18 cellular contexts compared by ENCODE assay signal in genomic region chr4:51894246-51894645, GRCh38. TPM values are rescaled to one million over a fixed set of nuclear protein-coding genes. Genes with fewer than 3 reads are reported as not detected.
DNase-seq lines count a peak whose midpoint lies in the region; ATAC-seq and TF ChIP-seq lines count a peak whose summit lies in the region.
"Had no signal": no experiment of that assay in that cellular context is flagged by ENCODE, and none has a peak within 500 bp of the region (broad histone marks: within the 10 kb centered on the region; RNA-seq: fewer than 3 reads in every experiment).

No MANE protein-coding gene starts in this region.

- H4K91ac ChIP-seq in IMR-90 (ENCODE audit: insufficient read depth, low read depth, low read length), result no peak overlapping the region

- CTCF ChIA-PET in CD8-positive, alpha-beta T cell (lab: Charles Lee), result no interaction called here
- CTCF ChIA-PET in IMR-90 (lab: Yijun Ruan, JAX), result no interaction called here

- TF ChIP-seq RAD21 in IMR-90 (IDR thresholded peaks at IDR 0.05; ENCODE audit: low read length), result no peak

- no peak overlapping the region for H2BK5ac ChIP-seq in IMR-90 (ENCODE audit: low read depth, low read length, poor library complexity, severe bottlenecking)

- H2BK15ac ChIP-seq in IMR-90 (ENCODE audit: low read depth, low read length), result no peak overlapping the region

- H3K23ac ChIP-seq in IMR-90 (ENCODE audit: low read depth, low read length), result no peak overlapping the region

- H3K4me1 ChIP-seq in CD8-positive, alpha-beta T cell (ENCODE audit: insufficient read depth, low read length), result no peaks in the 10 kb centered on the region
- H3K4me1 ChIP-seq in IMR-90 (ENCODE audit: control insufficient read depth, insufficient read depth, low read length), result peaks cover 4% of the 10 kb centered on the region; the same call in 1 of the 2 replicates

- no peaks in the 10 kb centered on the region for H4K20me1 ChIP-seq in IMR-90 (ENCODE audit: insufficient read depth, low read length)

- H3K4me1 Mint-ChIP-seq in CD8-positive, alpha-beta T cell (ENCODE audit: low read depth), result peaks cover 5% of the 10 kb centered on the region

- dilution Hi-C loops in IMR-90 (cut with HindIII; ENCODE audit: low sequenced_read_pairs, unreplicated experiment), result no loop called here

- no peak overlapping the region for H3K4ac ChIP-seq in IMR-90 (ENCODE audit: low read depth, low read length)

- H3K27me3 ChIP-seq in CD8-positive, alpha-beta T cell (ENCODE audit: insufficient read depth, low read length), result no peaks in the 10 kb centered on the region
- H3K27me3 ChIP-seq in IMR-90 (ENCODE audit: control insufficient read depth, insufficient read depth, low read length), result no peaks in the 10 kb centered on the region
- H3K27me3 ChIP-seq: ascending aorta, upper lobe of left lung had no signal

- ATAC-seq in CD8-positive, alpha-beta T cell, result no peak
- no peak; the same call in 1 of the 2 replicates for ATAC-seq in IMR-90 (ENCODE audit: low read depth)
- ATAC-seq: stimulated activated effector memory CD8-positive, alpha-beta T cell treated with anti-CD3 and anti-CD28 coated beads, Interleukin-12 subunit alpha, Interleukin-12 subunit beta, amount 100 ng/mL, for 72 hours had no signal

- H3K9me3 Mint-ChIP-seq in CD8-positive, alpha-beta T cell, result no peaks in the 10 kb centered on the region
- H3K9me3 Mint-ChIP-seq: activated CD4-positive, alpha-beta T cell treated with anti-CD3 and anti-CD28 coated beads, Interleukin-2, amount 10 ng/mL, durations not matched to agents 7 days and 5 days; stimulated activated effector memory CD8-positive, alpha-beta T cell treated with anti-CD3 and anti-CD28 coated beads, Interleukin-12 subunit alpha, Interleukin-12 subunit beta, amount 100 ng/mL, for 72 hours had no signal

- no peak overlapping the region for H3K4me3 ChIP-seq in CD8-positive, alpha-beta T cell (ENCODE audit: low read depth, low read length)
- no peak overlapping the region for H3K4me3 ChIP-seq in IMR-90 (ENCODE audit: insufficient read depth, low read depth, low read length)
- H3K4me3 ChIP-seq: ascending aorta, HAP-1, upper lobe of left lung had no signal

- peaks cover 4% of the 10 kb centered on the region in 2 experiments; a peak in 2 of 4 replicates for H3K79me1 ChIP-seq in IMR-90 (ENCODE audit: low read depth in 1 of 2, low read length in 2 of 2)

- H3K27me3 Mint-ChIP-seq in CD8-positive, alpha-beta T cell (ENCODE audit: low read depth), result no peaks in the 10 kb centered on the region
- H3K27me3 Mint-ChIP-seq: activated CD4-positive, alpha-beta T cell treated with anti-CD3 and anti-CD28 coated beads, Interleukin-2, amount 10 ng/mL, durations not matched to agents 7 days and 5 days had no signal

- H3K36me3 Mint-ChIP-seq in CD8-positive, alpha-beta T cell, result peaks cover 56% of the 10 kb centered on the region

- no peak overlapping the region for H3K14ac ChIP-seq in IMR-90 (replicated peaks; ENCODE audit: low read depth, low read length)

- no peak overlapping the region for H3K27ac ChIP-seq in CD8-positive, alpha-beta T cell (ENCODE audit: low read depth, low read length)
- no peak overlapping the region for H3K27ac ChIP-seq in IMR-90 (ENCODE audit: insufficient read depth, low read length)
- H3K27ac ChIP-seq: upper lobe of left lung had no signal

- in situ Hi-C loops in IMR-90 (cut with MboI; ENCODE audit: low sequenced_read_pairs), result loop anchor here (10.0 kb wide), 1 partner anchor 141 kb away; the partner anchor contains the start of gene SGCB

- no peak for TF ChIP-seq POLR2A in IMR-90 (IDR thresholded peaks at IDR 0.05; ENCODE audit: low read depth, low read length)

- POLR2A ChIA-PET in CD8-positive, alpha-beta T cell (lab: Charles Lee), result no interaction called here
- POLR2A ChIA-PET in IMR-90 (lab: Charles Lee; ENCODE audit: unreplicated experiment), result no interaction called here

- H2AK5ac ChIP-seq in IMR-90 (ENCODE audit: low read depth, low read length), result no peak overlapping the region

- peak overlapping the region; percentile 20 for H3K27ac Mint-ChIP-seq in CD8-positive, alpha-beta T cell
- H3K27ac Mint-ChIP-seq: activated CD4-positive, alpha-beta T cell treated with anti-CD3 and anti-CD28 coated beads, Interleukin-2, amount 10 ng/mL, durations not matched to agents 7 days and 5 days; stimulated activated effector memory CD8-positive, alpha-beta T cell treated with anti-CD3 and anti-CD28 coated beads, Interleukin-12 subunit alpha, Interleukin-12 subunit beta, amount 100 ng/mL, for 72 hours had no signal

- H2AFZ ChIP-seq in IMR-90 (replicated peaks; ENCODE audit: low read length, poor library complexity), result no peak overlapping the region

- no peak overlapping the region for H2BK20ac ChIP-seq in IMR-90 (ENCODE audit: low read depth, low read length)

- H4K5ac ChIP-seq in IMR-90 (ENCODE audit: low read depth, low read length), result no peak overlapping the region

- no peak overlapping the region for H3K56ac ChIP-seq in IMR-90 (ENCODE audit: extremely low read depth, insufficient read depth, low read length)

- DNase-seq in CD8-positive, alpha-beta T cell, result no peak
- peak; percentile 35 for DNase-seq in IMR-90
- peak; percentile 8 for DNase-seq in brain pericyte (ENCODE audit: low read depth, low spot score)
- peak; percentile 39 to 46 for DNase-seq in lung microvascular endothelial cell (ENCODE audit: low read depth in 2 of 2)
- DNase-seq in activated gamma-delta T cell (lab: John Stamatoyannopoulos, UW), result no peak
- DNase-seq in NCI-H748 (lab: John Stamatoyannopoulos, UW; ENCODE audit: unreplicated experiment), result no peak
- DNase-seq in activated CD4-positive, alpha-beta T cell treated with anti-CD3 and anti-CD28 coated beads, Interleukin-2, amount 50 U/mL, for 4 hours, result no peak
- no peak for DNase-seq in stimulated activated CD4-positive, alpha-beta T cell treated with anti-CD3 and anti-CD28 coated beads, Interleukin-1b, Interleukin-23, amount 100 ng/mL, for 48 hours
- DNase-seq: activated CD4-positive, alpha-beta T cell treated with anti-CD3 and anti-CD28 coated beads, Interleukin-2, amount 10 ng/mL, durations not matched to agents 7 days and 5 days; activated T-cell treated with anti-CD3 and anti-CD28 coated beads, Interleukin-2, amount 50 U/mL, for 48 hours; DMS53; foreskin melanocyte; NCI-H1417 treated with DMSO at 0.1 percent for 48 hours; NCI-H345; upper lobe of left lung had no signal

- no peak overlapping the region for H4K8ac ChIP-seq in IMR-90 (ENCODE audit: low read depth in 2 of 2, low read length in 2 of 2)

- H3K36me3 ChIP-seq in CD8-positive, alpha-beta T cell (ENCODE audit: insufficient read depth, low read length), result peaks cover 9% of the 10 kb centered on the region
- peaks cover 25% of the 10 kb centered on the region for H3K36me3 ChIP-seq in IMR-90 (ENCODE audit: control insufficient read depth, insufficient read depth, low read length)

- no peak overlapping the region for H3K9ac ChIP-seq in IMR-90 (ENCODE audit: low read depth, low read length)

- TF ChIP-seq CTCF in CD8-positive, alpha-beta T cell (IDR thresholded peaks at IDR 0.05), result no peak
- no peak for TF ChIP-seq CTCF in IMR-90 (conservative IDR thresholded peaks at IDR 0.05; ENCODE audit: low read depth, low read length)

- H3K18ac ChIP-seq in IMR-90 (ENCODE audit: low read depth, low read length), result no peak overlapping the region

- H2BK120ac ChIP-seq in IMR-90 (ENCODE audit: low read depth, low read length), result no peak overlapping the region

- peaks cover 3% of the 10 kb centered on the region; the same call in 1 of the 2 replicates for H3K9me1 ChIP-seq in IMR-90 (ENCODE audit: insufficient read depth, low read length)

- no peak overlapping the region for H2AK9ac ChIP-seq in IMR-90 (replicated peaks; ENCODE audit: low read depth, low read length, poor library complexity)

- H3K4me3 Mint-ChIP-seq in CD8-positive, alpha-beta T cell, result no peak overlapping the region
- H3K4me3 Mint-ChIP-seq: activated CD4-positive, alpha-beta T cell treated with anti-CD3 and anti-CD28 coated beads, Interleukin-2, amount 10 ng/mL, durations not matched to agents 7 days and 5 days; stimulated activated effector memory CD8-positive, alpha-beta T cell treated with anti-CD3 and anti-CD28 coated beads, Interleukin-12 subunit alpha, Interleukin-12 subunit beta, amount 100 ng/mL, for 72 hours had no signal

- H3K9me3 ChIP-seq in CD8-positive, alpha-beta T cell (ENCODE audit: low read length), result no peaks in the 10 kb centered on the region
- H3K9me3 ChIP-seq in IMR-90 (ENCODE audit: control insufficient read depth, insufficient read depth, low read length), result no peaks in the 10 kb centered on the region
- H3K9me3 ChIP-seq: ascending aorta, HAP-1, upper lobe of left lung had no signal

- intact Hi-C loops in CD8-positive, alpha-beta T cell (cut with DNase I, micrococcal nuclease), result loop anchor here in 1 of 2 experiments (5.0 kb wide), 1 partner anchor 133 kb away; no protein-coding TSS in a partner anchor
- intact Hi-C loops in IMR-90 (cut with micrococcal nuclease), result loop anchor here (1.0 to 2.0 kb wide), 2 partner anchors 133 to 278 kb away; no protein-coding TSS in a partner anchor

- BruUV-seq in IMR-90 (replicated peaks; lab: Mats Ljungman, UMichigan), result no TSS peak

- H3K4me2 ChIP-seq in IMR-90 (ENCODE audit: low read depth, low read length), result no peak overlapping the region

TF ChIP-seq in IMR-90, 13 proteins besides CTCF, POLR2A, EP300 and RAD21 (continues in another document):
- TF ChIP-seq FOS (IDR thresholded peaks at IDR 0.05; ENCODE audit: low read depth, low read length) (no peak), MAZ (IDR thresholded peaks at IDR 0.05; ENCODE audit: borderline replicate concordance, low read depth, low read length) (no peak), ELK1 (IDR thresholded peaks at IDR 0.05; ENCODE audit: borderline replicate concordance, low read depth, low read length) (no peak), BHLHE40 (IDR thresholded peaks at IDR 0.05; ENCODE audit: low read depth, low read length) (no peak), MXI1 (IDR thresholded peaks at IDR 0.05; ENCODE audit: borderline replicate concordance, low read depth, low read length) (no peak), RFX5 (IDR thresholded peaks at IDR 0.05; ENCODE audit: low read depth, low read length) (no peak), CEBPB (IDR thresholded peaks at IDR 0.05; ENCODE audit: low read depth, low read length) (no peak)

RNA-seq across cellular contexts. Expression of gene DCUN1D4, which starts 51.3 kb away (rescaled TPM):
- 10 to 100 TPM; 29.3 to 32.4 TPM for total RNA-seq in CD8-positive, alpha-beta T cell
- total RNA-seq in IMR-90 (2012; rRNA removed), result 37.8 and 44.3 TPM in 2 replicates
- polyA plus RNA-seq in IMR-90 (2012; rRNA removed), result 28.4 and 31.0 TPM in 2 replicates
- 6.4 and 8.3 TPM in 2 replicates for polyA plus RNA-seq in IMR-90 (2012; cell fraction: cytosol; rRNA removed)
- 20.8 and 158 TPM in 2 replicates for polyA plus RNA-seq in IMR-90 (2012; cell fraction: nucleus; rRNA removed; ENCODE audit: low replicate concordance)
- 21.6 and 29.0 TPM in 2 replicates for total RNA-seq in lung microvascular endothelial cell

Comparison
In these comparisons a context has a peak if more than half of its experiments do, and no peak if none do; other contexts are left out.
1. DNase-seq: peak in IMR-90 (single experiment), brain pericyte (single experiment) and lung microvascular endothelial cell (2 of 2); none in CD8-positive, alpha-beta T cell (0 of 7), activated gamma-delta T cell (single experiment), NCI-H748 (single experiment), activated CD4-positive, alpha-beta T cell treated with anti-CD3 and anti-CD28 coated beads, Interleukin-2, amount 50 U/mL, for 4 hours (0 of 2) and stimulated activated CD4-positive, alpha-beta T cell treated with anti-CD3 and anti-CD28 coated beads, Interleukin-1b, Interleukin-23, amount 100 ng/mL, for 48 hours (single experiment).